Comparison of ENCODE assay signal across 18 cellular contexts in genomic region chr13:30157616-30157993, GRCh38.
DNase-seq lines count a peak whose midpoint lies in the region; ATAC-seq lines count a peak whose summit lies in the region.
"Had no signal": no experiment of that assay in that cellular context is flagged by ENCODE, and none has a peak within 500 bp of the region (broad histone marks: within the 10 kb centered on the region; RNA-seq: fewer than 3 reads in every experiment).

No MANE protein-coding gene starts in this region.

- no peaks in the 10 kb centered on the region for H3K9me3 Mint-ChIP-seq in activated CD8-positive, alpha-beta memory T cell treated with anti-CD3 and anti-CD28 coated beads, Interleukin-2, amount 10 ng/mL, durations not matched to agents 7 days and 5 days (ENCODE audit: low read depth)
- H3K9me3 Mint-ChIP-seq in stimulated activated memory B cell treated with anti-CD40 and anti-IgM and Interleukin-4, amounts not matched to agents 10 μg/mL and 1 μg/mL and 100 μg/mL, for 72 hours, result peaks cover under 1% of the 10 kb centered on the region
- H3K9me3 Mint-ChIP-seq: T-helper 1 cell treated with Interleukin-12 subunit alpha and Interleukin-12 subunit beta and Interleukin-4 antibody, amounts not matched to agents 30 μg/mL and 1 μg/mL, for 36 hours had no signal

- H3K27ac Mint-ChIP-seq in activated CD8-positive, alpha-beta memory T cell treated with anti-CD3 and anti-CD28 coated beads, Interleukin-2, amount 10 ng/mL, durations not matched to agents 7 days and 5 days, result peak overlapping the region; percentile 66
- H3K27ac Mint-ChIP-seq in stimulated activated memory B cell treated with anti-CD40 and anti-IgM and Interleukin-4, amounts not matched to agents 10 μg/mL and 1 μg/mL and 100 μg/mL, for 72 hours, result peak overlapping the region; percentile 53
- H3K27ac Mint-ChIP-seq: progenitor cell of endocrine pancreas had no signal

- H3K4me3 Mint-ChIP-seq in activated CD8-positive, alpha-beta memory T cell treated with anti-CD3 and anti-CD28 coated beads, Interleukin-2, amount 10 ng/mL, durations not matched to agents 7 days and 5 days, result no peak overlapping the region
- H3K4me3 Mint-ChIP-seq in stimulated activated memory B cell treated with anti-CD40 and anti-IgM and Interleukin-4, amounts not matched to agents 10 μg/mL and 1 μg/mL and 100 μg/mL, for 72 hours, result no peak overlapping the region
- H3K4me3 Mint-ChIP-seq: T-helper 1 cell treated with Interleukin-12 subunit alpha and Interleukin-12 subunit beta and Interleukin-4 antibody, amounts not matched to agents 30 μg/mL and 1 μg/mL, for 36 hours had no signal

- CTCF ChIA-PET in activated CD8-positive, alpha-beta memory T cell treated with anti-CD3 and anti-CD28 coated beads, Interleukin-2, amount 10 ng/mL, durations not matched to agents 7 days and 5 days (lab: Charles Lee), result interaction anchor here (0.6 to 12.9 kb wide), 6 partner anchors 12 to 160 kb away, joined by 3 to 185 read pairs (median 10); no protein-coding TSS in a partner anchor

- H3K36me3 Mint-ChIP-seq in activated CD8-positive, alpha-beta memory T cell treated with anti-CD3 and anti-CD28 coated beads, Interleukin-2, amount 10 ng/mL, durations not matched to agents 7 days and 5 days, result no peaks in the 10 kb centered on the region
- H3K36me3 Mint-ChIP-seq in stimulated activated memory B cell treated with anti-CD40 and anti-IgM and Interleukin-4, amounts not matched to agents 10 μg/mL and 1 μg/mL and 100 μg/mL, for 72 hours, result peaks cover 2% of the 10 kb centered on the region

- no peak for ATAC-seq in activated CD8-positive, alpha-beta memory T cell treated with anti-CD3 and anti-CD28 coated beads, Interleukin-2, amount 10 ng/mL, durations not matched to agents 7 days and 5 days
- ATAC-seq in GM21723 (IDR thresholded peaks at IDR 0.05; ENCODE audit: unreplicated experiment), result peak; percentile 75
- ATAC-seq in HG03442 (IDR thresholded peaks at IDR 0.05; ENCODE audit: unreplicated experiment), result peak; percentile 48
- ATAC-seq in stimulated activated memory B cell treated with anti-CD40 and anti-IgM and Interleukin-4, amounts not matched to agents 10 μg/mL and 1 μg/mL and 100 μg/mL, for 72 hours, result peak; percentile 49
- ATAC-seq: gastroesophageal sphincter, HepG2, mucosa of descending colon had no signal

- no peak for DNase-seq in activated CD8-positive, alpha-beta memory T cell treated with anti-CD3 and anti-CD28 coated beads, Interleukin-2, amount 10 ng/mL, durations not matched to agents 7 days and 5 days
- DNase-seq in activated CD8-positive, alpha-beta memory T cell treated with anti-CD3 and anti-CD28 coated beads, Interleukin-2, amount 50 U/mL, for 4 hours, result no peak
- DNase-seq in HT-29 (ENCODE audit: low spot score) (no peak), SIG-M5 (lab: John Stamatoyannopoulos, UW) (no peak), amniotic stem cell (lab: John Stamatoyannopoulos, UW) (no peak)
- DNase-seq: activated CD4-positive, alpha-beta T cell treated with anti-CD3 and anti-CD28 coated beads for 48 hours; Calu3; mucosa of descending colon; NCI-H1092 treated with DMSO at 0.1 percent for 48 hours; NCI-H446; thyroid gland had no signal

- H3K27me3 Mint-ChIP-seq in activated CD8-positive, alpha-beta memory T cell treated with anti-CD3 and anti-CD28 coated beads, Interleukin-2, amount 10 ng/mL, durations not matched to agents 7 days and 5 days, result no peaks in the 10 kb centered on the region
- H3K27me3 Mint-ChIP-seq in stimulated activated memory B cell treated with anti-CD40 and anti-IgM and Interleukin-4, amounts not matched to agents 10 μg/mL and 1 μg/mL and 100 μg/mL, for 72 hours, result peaks cover 27% of the 10 kb centered on the region

- H3K4me1 Mint-ChIP-seq in activated CD8-positive, alpha-beta memory T cell treated with anti-CD3 and anti-CD28 coated beads, Interleukin-2, amount 10 ng/mL, durations not matched to agents 7 days and 5 days, result peaks cover 37% of the 10 kb centered on the region
- peaks cover 59% of the 10 kb centered on the region for H3K4me1 Mint-ChIP-seq in stimulated activated memory B cell treated with anti-CD40 and anti-IgM and Interleukin-4, amounts not matched to agents 10 μg/mL and 1 μg/mL and 100 μg/mL, for 72 hours
